Comparison of ENCODE assay signal across 1 cellular context in genomic region chr22:27540247-27540646, GRCh38.
TF ChIP-seq lines count a peak whose summit lies in the region.

No MANE protein-coding gene starts in this region.

TF ChIP-seq in HCT116, 20 proteins besides CTCF, POLR2A, EP300 and RAD21 (continued from another document):
- TF ChIP-seq JUND (IDR thresholded peaks at IDR 0.05) (no peak), POLR2AphosphoS5 (IDR thresholded peaks at IDR 0.05; ENCODE audit: low read depth, low read length) (no peak), EZH2phosphoT487 (IDR thresholded peaks at IDR 0.05; ENCODE audit: borderline replicate concordance) (no peak), SIN3A (IDR thresholded peaks at IDR 0.05; ENCODE audit: low read depth) (no peak), FOSL1 (IDR thresholded peaks at IDR 0.05; ENCODE audit: low read depth) (no peak), MAX (IDR thresholded peaks at IDR 0.05) (no peak), EGR1 (IDR thresholded peaks at IDR 0.05; ENCODE audit: low read depth) (no peak), REST (IDR thresholded peaks at IDR 0.05; ENCODE audit: low read depth) (no peak), ZFX (IDR thresholded peaks at IDR 0.05) (no peak), ELF1 (IDR thresholded peaks at IDR 0.05; ENCODE audit: borderline replicate concordance, low read depth) (no peak)
